ENCODE assay signal across 22 cellular contexts in the genomic region with DNA sequence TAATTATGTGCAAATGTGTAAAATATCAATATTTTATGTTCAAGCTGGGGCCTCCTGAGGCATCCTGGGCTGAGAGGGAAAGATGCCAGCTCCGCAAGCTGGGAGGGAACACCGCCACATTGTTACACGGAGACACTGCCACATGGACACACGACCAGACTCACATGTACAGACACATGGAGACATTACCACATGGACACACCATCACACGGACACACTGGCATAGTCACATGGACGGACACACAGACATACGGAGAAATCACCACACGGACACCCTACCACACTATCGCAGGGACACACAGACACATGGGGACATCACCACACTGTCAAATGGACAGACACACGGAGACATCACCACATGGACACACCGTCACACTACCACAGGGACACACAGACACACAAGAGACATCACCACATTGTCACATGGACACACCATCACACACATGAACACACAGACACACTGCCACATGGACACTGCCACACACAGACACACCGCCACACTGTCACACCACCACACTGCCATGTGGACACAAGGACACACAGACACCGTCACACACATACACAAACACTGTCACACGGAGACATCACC.
"Had no signal": no experiment of that assay in that cellular context is flagged by ENCODE, and none has a peak within 500 bp of the region (broad histone marks: within the 10 kb centered on the region; RNA-seq: fewer than 3 reads in every experiment).

No MANE protein-coding gene starts in this region.

- H3K4me3 Mint-ChIP-seq: memory B cell, natural killer cell had no signal

- H3K9me3 Mint-ChIP-seq: memory B cell, natural killer cell had no signal

- H3K4me2 ChIP-seq: smooth muscle cell had no signal

- H3K4me3 ChIP-seq: dorsolateral prefrontal cortex, lung, smooth muscle cell, testis, tibial artery, upper lobe of left lung, vagina had no signal

- H3K36me3 Mint-ChIP-seq: memory B cell, natural killer cell had no signal

- DNase-seq: dorsolateral prefrontal cortex; effector CD4-positive, alpha-beta T cell; head of caudate nucleus; kidney; natural killer cell; stimulated activated CD4-positive, alpha-beta T cell treated with anti-CD3 and anti-CD28 coated beads, Interleukin-12 subunit alpha, Interleukin-12 subunit beta, amount 100 ng/mL, for 4 hours; stimulated activated CD4-positive, alpha-beta T cell treated with anti-CD3 and anti-CD28 coated beads, Interleukin-1b, Interleukin-23, amount 100 ng/mL, for 48 hours; stimulated activated CD4-positive, alpha-beta T cell treated with anti-CD3 and anti-CD28 coated beads, Interleukin-4, amount 100 ng/mL, for 1 hour; stimulated activated CD8-positive, alpha-beta memory T cell treated with anti-CD3 and anti-CD28 coated beads, Interleukin-4, amount 100 ng/mL, for 48 hours; stimulated activated naive CD4-positive, alpha-beta T cell; substantia nigra; testis; tibial artery; upper lobe of left lung had no signal

- H3K36me3 ChIP-seq: tibial artery, upper lobe of left lung, vagina had no signal

- H3K27ac Mint-ChIP-seq: memory B cell, natural killer cell, progenitor cell of endocrine pancreas had no signal

- H3K4me1 Mint-ChIP-seq: memory B cell, natural killer cell had no signal

- H3K9ac ChIP-seq: parathyroid adenoma had no signal

- ATAC-seq: left lobe of liver, natural killer cell, sciatic nerve had no signal

- H3K4me1 ChIP-seq: upper lobe of left lung, vagina had no signal

- H2AFZ ChIP-seq: parathyroid adenoma had no signal

- H3K27me3 ChIP-seq: testis, vagina had no signal

- H3K27ac ChIP-seq: dorsolateral prefrontal cortex, parathyroid adenoma, testis, tibial artery, upper lobe of left lung, vagina had no signal

- H3K9me3 ChIP-seq: testis, tibial artery, upper lobe of left lung, vagina had no signal
